In the genomic region with DNA sequence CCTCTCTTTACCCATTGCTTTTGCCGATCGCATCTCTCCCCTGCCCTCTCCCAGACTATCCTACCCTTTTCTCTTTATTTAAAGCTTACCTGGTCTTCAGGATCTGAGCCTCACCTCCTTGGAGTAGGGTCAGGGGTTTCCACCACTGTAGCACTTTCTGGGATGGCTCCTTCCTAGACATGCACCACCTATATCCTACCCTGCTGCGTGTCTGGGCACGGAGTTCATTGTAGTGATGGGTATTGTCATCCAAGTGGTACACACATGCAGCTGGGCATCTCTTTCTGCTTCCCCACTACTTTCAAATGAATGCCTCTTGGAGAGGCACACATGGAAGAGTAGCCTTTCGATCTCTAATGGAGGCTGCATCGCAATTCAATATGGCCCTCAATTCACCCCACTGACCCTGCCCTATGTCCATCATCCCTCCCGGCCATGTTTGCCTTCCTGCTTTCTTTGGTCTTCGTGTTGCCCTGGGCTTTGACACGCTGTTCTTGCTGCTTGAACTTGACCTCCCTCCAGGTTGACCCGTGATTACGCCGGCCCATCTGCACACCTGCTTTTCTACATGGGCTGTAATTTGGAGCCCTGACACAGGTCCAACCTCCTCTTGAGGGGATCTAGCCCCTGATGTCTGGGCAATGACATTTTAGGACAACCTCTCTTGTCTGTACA, we compare ENCODE assay signal across 12 cellular contexts. TPM values are rescaled to one million over a fixed set of nuclear protein-coding genes. Genes with fewer than 3 reads are reported as not detected.
"Had no signal": no experiment of that assay in that cellular context is flagged by ENCODE, and none has a peak within 500 bp of the region (broad histone marks: within the 10 kb centered on the region; RNA-seq: fewer than 3 reads in every experiment).

No MANE protein-coding gene starts in this region.

- H3K4me2 ChIP-seq: GM23338 had no signal

- FAIRE-seq: H1, H54 had no signal

- H2AFZ ChIP-seq: GM23248, GM23338 had no signal

- H3K4me1 ChIP-seq: HAP-1 had no signal

- ATAC-seq: GM23338, HCT116 had no signal

- H3K4me1 Mint-ChIP-seq: GM23338, H9 had no signal

- H3K27ac ChIP-seq: GM23248 had no signal

- H3K4me3 Mint-ChIP-seq: GM23338, H9, HFFc6 had no signal

- H3K9ac ChIP-seq: GM23248 had no signal

- H3K27ac Mint-ChIP-seq: GM23338, H9, HFFc6 had no signal

- DNase-seq: GM23248, GOT3, H7, H9, HCEC 1CT, HFFc6 had no signal

- H3K4me3 ChIP-seq: GM23248, GM23338, HAP-1 had no signal

- H3K9me3 ChIP-seq: HAP-1 had no signal

- H3K36me3 ChIP-seq: HAP-1 had no signal

RNA-seq across cellular contexts. Expression of gene SERPINA11, which starts 10.9 kb away (rescaled TPM):
- total RNA-seq: GM23248, H4, H9, HFFc6 had no signal
- polyA plus RNA-seq: GM23248 had no signal

RNA-seq across cellular contexts. Expression of gene SERPINA9, which starts 34.3 kb away (rescaled TPM):
- total RNA-seq: GM23248, GM23338, H1, H4, H7, H9, HFFc6 had no signal
- polyA plus RNA-seq: GM23338, H1 had no signal

RNA-seq across cellular contexts. Expression of gene SERPINA1, which starts 53.3 kb away (rescaled TPM):
- total RNA-seq: GM23338, H1, H7, H9 had no signal
- polyA plus RNA-seq: GM23338 had no signal
